In the genomic region with DNA sequence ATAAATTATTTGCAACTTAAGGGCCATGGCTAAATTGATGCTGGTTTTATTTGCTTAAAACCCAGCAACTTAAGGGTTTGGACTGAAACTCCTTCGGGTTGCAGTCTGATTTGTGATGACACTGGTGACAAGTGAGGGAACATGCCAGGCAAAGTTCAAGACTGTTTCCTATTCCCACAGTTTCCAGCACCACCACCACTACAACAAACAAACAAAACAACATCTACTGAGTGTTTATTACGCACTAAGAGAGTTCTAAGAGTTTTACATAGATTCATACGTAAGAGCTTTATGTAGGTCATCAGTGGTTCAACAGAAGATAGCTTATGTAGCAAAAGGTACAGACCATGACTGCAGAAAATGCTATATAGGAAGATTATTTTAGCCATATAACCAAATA, we compare ENCODE assay signal across 1 cellular context.
TF ChIP-seq lines count a peak whose summit lies in the region.

No MANE protein-coding gene starts in this region.

TF ChIP-seq in H1, 55 proteins besides CTCF, POLR2A, EP300 and RAD21 (continued from another document):
- TF ChIP-seq, protein P1, sequence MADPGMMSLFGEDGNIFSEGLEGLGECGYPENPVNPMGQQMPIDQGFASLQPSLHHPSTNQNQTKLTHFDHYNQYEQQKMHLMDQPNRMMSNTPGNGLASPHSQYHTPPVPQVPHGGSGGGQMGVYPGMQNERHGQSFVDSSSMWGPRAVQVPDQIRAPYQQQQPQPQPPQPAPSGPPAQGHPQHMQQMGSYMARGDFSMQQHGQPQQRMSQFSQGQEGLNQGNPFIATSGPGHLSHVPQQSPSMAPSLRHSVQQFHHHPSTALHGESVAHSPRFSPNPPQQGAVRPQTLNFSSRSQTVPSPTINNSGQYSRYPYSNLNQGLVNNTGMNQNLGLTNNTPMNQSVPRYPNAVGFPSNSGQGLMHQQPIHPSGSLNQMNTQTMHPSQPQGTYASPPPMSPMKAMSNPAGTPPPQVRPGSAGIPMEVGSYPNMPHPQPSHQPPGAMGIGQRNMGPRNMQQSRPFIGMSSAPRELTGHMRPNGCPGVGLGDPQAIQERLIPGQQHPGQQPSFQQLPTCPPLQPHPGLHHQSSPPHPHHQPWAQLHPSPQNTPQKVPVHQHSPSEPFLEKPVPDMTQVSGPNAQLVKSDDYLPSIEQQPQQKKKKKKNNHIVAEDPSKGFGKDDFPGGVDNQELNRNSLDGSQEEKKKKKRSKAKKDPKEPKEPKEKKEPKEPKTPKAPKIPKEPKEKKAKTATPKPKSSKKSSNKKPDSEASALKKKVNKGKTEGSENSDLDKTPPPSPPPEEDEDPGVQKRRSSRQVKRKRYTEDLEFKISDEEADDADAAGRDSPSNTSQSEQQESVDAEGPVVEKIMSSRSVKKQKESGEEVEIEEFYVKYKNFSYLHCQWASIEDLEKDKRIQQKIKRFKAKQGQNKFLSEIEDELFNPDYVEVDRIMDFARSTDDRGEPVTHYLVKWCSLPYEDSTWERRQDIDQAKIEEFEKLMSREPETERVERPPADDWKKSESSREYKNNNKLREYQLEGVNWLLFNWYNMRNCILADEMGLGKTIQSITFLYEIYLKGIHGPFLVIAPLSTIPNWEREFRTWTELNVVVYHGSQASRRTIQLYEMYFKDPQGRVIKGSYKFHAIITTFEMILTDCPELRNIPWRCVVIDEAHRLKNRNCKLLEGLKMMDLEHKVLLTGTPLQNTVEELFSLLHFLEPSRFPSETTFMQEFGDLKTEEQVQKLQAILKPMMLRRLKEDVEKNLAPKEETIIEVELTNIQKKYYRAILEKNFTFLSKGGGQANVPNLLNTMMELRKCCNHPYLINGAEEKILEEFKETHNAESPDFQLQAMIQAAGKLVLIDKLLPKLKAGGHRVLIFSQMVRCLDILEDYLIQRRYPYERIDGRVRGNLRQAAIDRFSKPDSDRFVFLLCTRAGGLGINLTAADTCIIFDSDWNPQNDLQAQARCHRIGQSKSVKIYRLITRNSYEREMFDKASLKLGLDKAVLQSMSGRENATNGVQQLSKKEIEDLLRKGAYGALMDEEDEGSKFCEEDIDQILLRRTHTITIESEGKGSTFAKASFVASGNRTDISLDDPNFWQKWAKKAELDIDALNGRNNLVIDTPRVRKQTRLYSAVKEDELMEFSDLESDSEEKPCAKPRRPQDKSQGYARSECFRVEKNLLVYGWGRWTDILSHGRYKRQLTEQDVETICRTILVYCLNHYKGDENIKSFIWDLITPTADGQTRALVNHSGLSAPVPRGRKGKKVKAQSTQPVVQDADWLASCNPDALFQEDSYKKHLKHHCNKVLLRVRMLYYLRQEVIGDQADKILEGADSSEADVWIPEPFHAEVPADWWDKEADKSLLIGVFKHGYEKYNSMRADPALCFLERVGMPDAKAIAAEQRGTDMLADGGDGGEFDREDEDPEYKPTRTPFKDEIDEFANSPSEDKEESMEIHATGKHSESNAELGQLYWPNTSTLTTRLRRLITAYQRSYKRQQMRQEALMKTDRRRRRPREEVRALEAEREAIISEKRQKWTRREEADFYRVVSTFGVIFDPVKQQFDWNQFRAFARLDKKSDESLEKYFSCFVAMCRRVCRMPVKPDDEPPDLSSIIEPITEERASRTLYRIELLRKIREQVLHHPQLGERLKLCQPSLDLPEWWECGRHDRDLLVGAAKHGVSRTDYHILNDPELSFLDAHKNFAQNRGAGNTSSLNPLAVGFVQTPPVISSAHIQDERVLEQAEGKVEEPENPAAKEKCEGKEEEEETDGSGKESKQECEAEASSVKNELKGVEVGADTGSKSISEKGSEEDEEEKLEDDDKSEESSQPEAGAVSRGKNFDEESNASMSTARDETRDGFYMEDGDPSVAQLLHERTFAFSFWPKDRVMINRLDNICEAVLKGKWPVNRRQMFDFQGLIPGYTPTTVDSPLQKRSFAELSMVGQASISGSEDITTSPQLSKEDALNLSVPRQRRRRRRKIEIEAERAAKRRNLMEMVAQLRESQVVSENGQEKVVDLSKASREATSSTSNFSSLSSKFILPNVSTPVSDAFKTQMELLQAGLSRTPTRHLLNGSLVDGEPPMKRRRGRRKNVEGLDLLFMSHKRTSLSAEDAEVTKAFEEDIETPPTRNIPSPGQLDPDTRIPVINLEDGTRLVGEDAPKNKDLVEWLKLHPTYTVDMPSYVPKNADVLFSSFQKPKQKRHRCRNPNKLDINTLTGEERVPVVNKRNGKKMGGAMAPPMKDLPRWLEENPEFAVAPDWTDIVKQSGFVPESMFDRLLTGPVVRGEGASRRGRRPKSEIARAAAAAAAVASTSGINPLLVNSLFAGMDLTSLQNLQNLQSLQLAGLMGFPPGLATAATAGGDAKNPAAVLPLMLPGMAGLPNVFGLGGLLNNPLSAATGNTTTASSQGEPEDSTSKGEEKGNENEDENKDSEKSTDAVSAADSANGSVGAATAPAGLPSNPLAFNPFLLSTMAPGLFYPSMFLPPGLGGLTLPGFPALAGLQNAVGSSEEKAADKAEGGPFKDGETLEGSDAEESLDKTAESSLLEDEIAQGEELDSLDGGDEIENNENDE (IDR thresholded peaks at IDR 0.05; ENCODE audit: insufficient replicate concordance, low read length): no peak
- no peak for TF ChIP-seq POLR2AphosphoS5 (IDR thresholded peaks at IDR 0.05; ENCODE audit: low read depth, low read length)
- no peak for TF ChIP-seq ASH2L (IDR thresholded peaks at IDR 0.05; ENCODE audit: low read length)
- no peak for TF ChIP-seq KDM4A (IDR thresholded peaks at IDR 0.05; ENCODE audit: low read depth, low read length, severe bottlenecking)
- TF ChIP-seq EZH2 (IDR thresholded peaks at IDR 0.05; ENCODE audit: low read depth, low read length, severe bottlenecking): no peak
- TF ChIP-seq, protein P2, sequence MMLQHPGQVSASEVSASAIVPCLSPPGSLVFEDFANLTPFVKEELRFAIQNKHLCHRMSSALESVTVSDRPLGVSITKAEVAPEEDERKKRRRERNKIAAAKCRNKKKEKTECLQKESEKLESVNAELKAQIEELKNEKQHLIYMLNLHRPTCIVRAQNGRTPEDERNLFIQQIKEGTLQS (IDR thresholded peaks at IDR 0.05; ENCODE audit: insufficient read depth, low read depth, low read length): no peak
- no peak for TF ChIP-seq CBX5 (IDR thresholded peaks at IDR 0.05; ENCODE audit: low read depth, low read length)
- TF ChIP-seq CEBPB (IDR thresholded peaks at IDR 0.05; ENCODE audit: low read depth, low read length): no peak
- TF ChIP-seq SIN3A (conservative IDR thresholded peaks at IDR 0.05 in 1 of 2, IDR thresholded peaks at IDR 0.05 in 1 of 2; ENCODE audit: low read depth in 1 of 2, low read length in 2 of 2): no peak
- no peak for TF ChIP-seq NRF1 (IDR thresholded peaks at IDR 0.05; ENCODE audit: low read depth, low read length)
- no peak for TF ChIP-seq TAF1 (IDR thresholded peaks at IDR 0.05; ENCODE audit: low read depth, low read length)
- no peak for TF ChIP-seq GABPA (IDR thresholded peaks at IDR 0.05; ENCODE audit: borderline replicate concordance, insufficient read depth, low read length)
- no peak for TF ChIP-seq SUZ12 (IDR thresholded peaks at IDR 0.05; ENCODE audit: low read length)
- no peak for TF ChIP-seq SP4 (IDR thresholded peaks at IDR 0.05; ENCODE audit: low read length)
- TF ChIP-seq PHF8 (conservative IDR thresholded peaks at IDR 0.05; ENCODE audit: low read depth, low read length): no peak
- TF ChIP-seq RFX5 (IDR thresholded peaks at IDR 0.05; ENCODE audit: borderline replicate concordance, low read depth, low read length): no peak
